13 cellular contexts compared by ENCODE assay signal in the genomic region with DNA sequence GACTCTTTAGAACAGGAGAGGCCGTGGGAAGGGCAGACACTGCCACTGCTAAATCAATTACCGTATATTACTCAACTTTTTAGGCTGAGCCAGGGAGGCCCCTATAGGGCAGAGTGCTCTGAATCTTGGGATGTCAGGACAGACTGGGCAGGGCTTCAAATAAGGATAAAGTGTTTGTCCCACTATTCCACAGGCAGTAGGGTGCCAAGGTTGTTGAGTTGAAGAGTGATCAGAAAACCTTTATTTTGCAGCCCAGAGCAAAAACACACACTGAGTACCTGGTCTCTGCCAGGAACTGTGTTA. TPM values are rescaled to one million over a fixed set of nuclear protein-coding genes. Genes with fewer than 3 reads are reported as not detected.
DNase-seq lines count a peak whose midpoint lies in the region; ATAC-seq and TF ChIP-seq lines count a peak whose summit lies in the region.
"Had no signal": no experiment of that assay in that cellular context is flagged by ENCODE, and none has a peak within 500 bp of the region (broad histone marks: within the 10 kb centered on the region; RNA-seq: fewer than 3 reads in every experiment).

No MANE protein-coding gene starts in this region.

- H3K27ac ChIP-seq in DND-41 (ENCODE audit: low read length), result no peak overlapping the region
- peak overlapping the region in 3 of 4 donors; percentile 23 to 99 (median 94) for H3K27ac ChIP-seq in Peyer's patch
- H3K27ac ChIP-seq in neural progenitor cell, result no peak overlapping the region

- H3K36me3 ChIP-seq in DND-41 (ENCODE audit: insufficient read depth, low read length) (peaks cover 7% of the 10 kb centered on the region), Peyer's patch (no peaks in the 10 kb centered on the region), neural progenitor cell (no peaks in the 10 kb centered on the region)

- peaks cover 16% of the 10 kb centered on the region for H3K27me3 Mint-ChIP-seq in neural progenitor cell (ENCODE audit: insufficient read depth, low read depth)

- no peak overlapping the region for H3K4me3 ChIP-seq in DND-41 (ENCODE audit: low read depth in 1 of 2, low read length in 2 of 2)
- H3K4me3 ChIP-seq in Peyer's patch, result peak overlapping the region in 2 of 4 donors; percentile 66 to 95
- H3K4me3 ChIP-seq in neural progenitor cell, result no peak overlapping the region

- H3K4me1 Mint-ChIP-seq in neural progenitor cell, result peaks cover 37% of the 10 kb centered on the region

- H3K27me3 ChIP-seq in DND-41 (ENCODE audit: insufficient read depth, low read length, poor library complexity) (no peaks in the 10 kb centered on the region), Peyer's patch (no peaks in the 10 kb centered on the region), neural progenitor cell (no peaks in the 10 kb centered on the region)

- H3K4me3 Mint-ChIP-seq in neural progenitor cell, result peak overlapping the region; percentile 96

- no peak for TF ChIP-seq CTCF in DND-41 (IDR thresholded peaks at IDR 0.05; ENCODE audit: borderline replicate concordance, extremely low read depth, low read length, poor library complexity, severe bottlenecking)
- no peak for TF ChIP-seq CTCF in Peyer's patch (IDR thresholded peaks at IDR 0.05)
- TF ChIP-seq CTCF in neural progenitor cell (IDR thresholded peaks at IDR 0.05), result no peak

- H3F3A ChIP-seq in neural progenitor cell (ENCODE audit: low read depth), result peaks cover 40% of the 10 kb centered on the region

- peak overlapping the region; percentile 72; the same call in 1 of the 2 replicates for H3K4me2 ChIP-seq in DND-41 (ENCODE audit: insufficient read depth, low read length)
- H3K4me2 ChIP-seq in neural progenitor cell, result peak overlapping the region; percentile 68

- peak overlapping the region; percentile 29 for H3K27ac Mint-ChIP-seq in neural progenitor cell

- peaks cover 4% of the 10 kb centered on the region for H3K9me3 Mint-ChIP-seq in neural progenitor cell

- no peak for ATAC-seq in DND-41 (ENCODE audit: insufficient read depth, low read depth)
- ATAC-seq in Right ventricle myocardium inferior, result no peak

- no peak for DNase-seq in DND-41
- DNase-seq in Peyer's patch, result no peak
- DNase-seq in ecto neural progenitor cell (ENCODE audit: low spot score), result peak; percentile 37
- DNase-seq in neural progenitor cell (ENCODE audit: low spot score), result no peak
- no peak for DNase-seq in Right ventricle myocardium inferior (ENCODE audit: missing footprints)
- DNase-seq in stimulated activated CD8-positive, alpha-beta memory T cell treated with anti-CD3 and anti-CD28 coated beads, Interleukin-4, amount 100 ng/mL, for 48 hours, result no peak
- DNase-seq in NCI-H1694 (lab: John Stamatoyannopoulos, UW), result no peak
- DNase-seq: activated CD8-positive, alpha-beta memory T cell treated with anti-CD3 and anti-CD28 coated beads, Interleukin-2, amount 50 U/mL, for 4 hours; Calu3; Kasumi-1; kidney glomerular epithelial cell; NCI-H526 had no signal

- H2AFZ ChIP-seq in DND-41 (ENCODE audit: low read depth, low read length) (no peak overlapping the region), neural progenitor cell (replicated peaks) (no peak overlapping the region)

- peaks cover 9% of the 10 kb centered on the region for H3K36me3 Mint-ChIP-seq in neural progenitor cell

- H3K79me2 ChIP-seq in DND-41 (ENCODE audit: insufficient read depth, low read length), result peaks cover 39% of the 10 kb centered on the region
- H3K79me2 ChIP-seq in neural progenitor cell (ENCODE audit: low read depth), result peaks cover 28% of the 10 kb centered on the region

- no peak for TF ChIP-seq POLR2A in Peyer's patch (IDR thresholded peaks at IDR 0.05)

- H4K20me1 ChIP-seq in DND-41 (ENCODE audit: insufficient read depth, low read length) (0 out of 2 replicates have a peak, but pooled peaks cover 4% of the 10 kb centered on the region), neural progenitor cell (ENCODE audit: low read depth) (peaks cover 5% of the 10 kb centered on the region)

- H3K9ac ChIP-seq in DND-41 (ENCODE audit: low read depth, low read length) (no peak overlapping the region; the same call in 1 of the 2 replicates), neural progenitor cell (no peak overlapping the region)

- intact Hi-C loops in Right ventricle myocardium inferior (cut with DNase I), result loop anchor here (2.0 to 5.0 kb wide), 3 partner anchors 22 to 38 kb away; a partner anchor contains a TSS

- H3K4me1 ChIP-seq in DND-41 (ENCODE audit: insufficient read depth, low read length) (peaks cover 42% of the 10 kb centered on the region), Peyer's patch (peaks cover 13 to 39% (median 18%) of the 10 kb centered on the region in 4 donors), neural progenitor cell (peaks cover 21% of the 10 kb centered on the region)

- H3K9me3 ChIP-seq in DND-41 (ENCODE audit: insufficient read depth, low read length, severe bottlenecking) (no peaks in the 10 kb centered on the region), Peyer's patch (no peaks in the 10 kb centered on the region), neural progenitor cell (ENCODE audit: low read depth) (no peaks in the 10 kb centered on the region)

RNA-seq across cellular contexts. Expression of a gene that starts 1.6 kb away (rescaled TPM):
- total RNA-seq in Peyer's patch, result 10 to 100 TPM in 3 of 4 donors, 1 to 10 TPM in 1; 1.7 to 21.9 (median 18.8) TPM
- 40.9 and 57.1 TPM in 2 replicates for total RNA-seq in neural progenitor cell (ENCODE audit: low replicate concordance)
- total RNA-seq in Right ventricle myocardium inferior, result 49.0 TPM

RNA-seq across cellular contexts. Expression of a gene that starts 4.1 kb away (rescaled TPM):
- total RNA-seq in Peyer's patch, result 10 to 100 TPM; 36.9 to 63.5 (median 50.3) TPM
- total RNA-seq in neural progenitor cell (ENCODE audit: low replicate concordance), result 16.4 and 34.6 TPM in 2 replicates
- total RNA-seq in Right ventricle myocardium inferior, result 14.6 TPM

RNA-seq across cellular contexts. Expression of a gene that starts 12.8 kb away (rescaled TPM):
- 10 to 100 TPM in 2 of 4 donors, 1 to 10 TPM in 2; 4.1 to 18.9 (median 10.8) TPM for total RNA-seq in Peyer's patch
- total RNA-seq in neural progenitor cell (ENCODE audit: low replicate concordance), result 0.56 and 2.6 TPM in 2 replicates
- 1.6 TPM for total RNA-seq in Right ventricle myocardium inferior

RNA-seq across cellular contexts. Expression of a gene that starts 22.5 kb away (rescaled TPM):
- total RNA-seq in Peyer's patch (10 to 100 TPM in 3 of 4 donors, 1 to 10 TPM in 1; 7.4 to 21.6 (median 17.1) TPM), neural progenitor cell (ENCODE audit: low replicate concordance) (6.9 and 15.3 TPM in 2 replicates), Right ventricle myocardium inferior (16.8 TPM)

RNA-seq across cellular contexts. Expression of a gene that starts 32.2 kb away (rescaled TPM):
- 10 to 100 TPM in 3 of 4 donors, 1 to 10 TPM in 1; 2.9 to 44.6 (median 12.0) TPM for total RNA-seq in Peyer's patch
- 0.62 and 0.99 TPM in 2 replicates for total RNA-seq in neural progenitor cell (ENCODE audit: low replicate concordance)
- 26.7 TPM for total RNA-seq in Right ventricle myocardium inferior
- total RNA-seq: Calu3, H4 had no signal

Comparison
In these comparisons a context has a peak if more than half of its experiments do, and no peak if none do; other contexts are left out.
1. H3K27ac ChIP-seq: peak in Peyer's patch (3 of 4); none in DND-41 (single experiment) and neural progenitor cell (single experiment).